11 cellular contexts compared by ENCODE assay signal in genomic region chr7:116577320-116577871, GRCh38. TPM values are rescaled to one million over a fixed set of nuclear protein-coding genes. Genes with fewer than 3 reads are reported as not detected.
DNase-seq lines count a peak whose midpoint lies in the region; ATAC-seq lines count a peak whose summit lies in the region.
"Had no signal": no experiment of that assay in that cellular context is flagged by ENCODE, and none has a peak within 500 bp of the region (broad histone marks: within the 10 kb centered on the region; RNA-seq: fewer than 3 reads in every experiment).

No MANE protein-coding gene starts in this region.

- no peaks in the 10 kb centered on the region for H3K9me3 Mint-ChIP-seq in activated T-cell treated with anti-CD3 and anti-CD28 coated beads, Interleukin-2, amount 50 U/mL, for 72 hours
- H3K9me3 Mint-ChIP-seq in T-helper 2 cell treated with Interferon-gamma antibody and Interleukin-4, amounts not matched to agents 5 μg/mL and 100 μg/mL, for 36 hours: no peaks in the 10 kb centered on the region
- no peaks in the 10 kb centered on the region for H3K9me3 Mint-ChIP-seq in stimulated activated naive CD8-positive, alpha-beta T cell treated with anti-CD3 and anti-CD28 coated beads, Interleukin-15, amount 100 ng/mL, for 72 hours
- H3K9me3 Mint-ChIP-seq: activated CD4-positive, alpha-beta T cell treated with anti-CD3 and anti-CD28 coated beads, Interleukin-2, amount 10 ng/mL, durations not matched to agents 24 days and 14 days had no signal

- peak in 1 of 2 donors; percentile 47 for DNase-seq in activated T-cell treated with anti-CD3 and anti-CD28 coated beads, Interleukin-2, amount 50 U/mL, for 72 hours
- no peak for DNase-seq in activated T-cell treated with anti-CD3 and anti-CD28 coated beads, Interleukin-2, amount 50 U/mL, for 1 hour
- peak; percentile 9 for DNase-seq in T-helper 2 cell treated with Interferon-gamma antibody and Interleukin-4, amounts not matched to agents 5 μg/mL and 100 μg/mL, for 36 hours (ENCODE audit: low spot score)
- DNase-seq in stimulated activated naive CD8-positive, alpha-beta T cell treated with anti-CD3 and anti-CD28 coated beads, Interleukin-15, amount 100 ng/mL, for 72 hours: peak; percentile 37 to 54
- no peak for DNase-seq in activated effector memory CD4-positive, alpha-beta T cell treated with anti-CD3 and anti-CD28 coated beads, Interleukin-2, amount 50 U/mL, for 16 hours
- DNase-seq in NCI-H510A (lab: John Stamatoyannopoulos, UW): no peak
- DNase-seq in NCI-H1417 (lab: John Stamatoyannopoulos, UW): no peak
- DNase-seq: activated CD4-positive, alpha-beta T cell treated with anti-CD3 and anti-CD28 coated beads, Interleukin-2, amount 10 ng/mL, durations not matched to agents 24 days and 14 days; stimulated activated CD4-positive, alpha-beta T cell treated with anti-CD3 and anti-CD28 coated beads, Interleukin-4, amount 100 ng/mL, for 4 hours had no signal

- H3K36me3 Mint-ChIP-seq in activated T-cell treated with anti-CD3 and anti-CD28 coated beads, Interleukin-2, amount 50 U/mL, for 72 hours (ENCODE audit: insufficient read depth in 2 of 2): no peaks in the 10 kb centered on the region
- H3K36me3 Mint-ChIP-seq in T-helper 2 cell treated with Interferon-gamma antibody and Interleukin-4, amounts not matched to agents 5 μg/mL and 100 μg/mL, for 36 hours (ENCODE audit: low read depth): no peaks in the 10 kb centered on the region

- peak overlapping the region in 1 of 2 donors; percentile 25 for H3K4me3 Mint-ChIP-seq in activated T-cell treated with anti-CD3 and anti-CD28 coated beads, Interleukin-2, amount 50 U/mL, for 72 hours
- H3K4me3 Mint-ChIP-seq in T-helper 2 cell treated with Interferon-gamma antibody and Interleukin-4, amounts not matched to agents 5 μg/mL and 100 μg/mL, for 36 hours: no peak overlapping the region
- H3K4me3 Mint-ChIP-seq in stimulated activated naive CD8-positive, alpha-beta T cell treated with anti-CD3 and anti-CD28 coated beads, Interleukin-15, amount 100 ng/mL, for 72 hours: peak overlapping the region; percentile 22 to 31
- H3K4me3 Mint-ChIP-seq: activated CD4-positive, alpha-beta T cell treated with anti-CD3 and anti-CD28 coated beads, Interleukin-2, amount 10 ng/mL, durations not matched to agents 24 days and 14 days; B cell had no signal

- no peak overlapping the region for H3K27ac Mint-ChIP-seq in activated T-cell treated with anti-CD3 and anti-CD28 coated beads, Interleukin-2, amount 50 U/mL, for 72 hours
- H3K27ac Mint-ChIP-seq in T-helper 2 cell treated with Interferon-gamma antibody and Interleukin-4, amounts not matched to agents 5 μg/mL and 100 μg/mL, for 36 hours: no peak overlapping the region
- peak overlapping the region; percentile 34 to 62 for H3K27ac Mint-ChIP-seq in stimulated activated naive CD8-positive, alpha-beta T cell treated with anti-CD3 and anti-CD28 coated beads, Interleukin-15, amount 100 ng/mL, for 72 hours
- H3K27ac Mint-ChIP-seq: activated CD4-positive, alpha-beta T cell treated with anti-CD3 and anti-CD28 coated beads, Interleukin-2, amount 10 ng/mL, durations not matched to agents 24 days and 14 days; B cell had no signal

- H3K27me3 Mint-ChIP-seq in activated T-cell treated with anti-CD3 and anti-CD28 coated beads, Interleukin-2, amount 50 U/mL, for 72 hours (ENCODE audit: low read depth): peaks cover 17% of the 10 kb centered on the region
- peaks cover 8% of the 10 kb centered on the region for H3K27me3 Mint-ChIP-seq in T-helper 2 cell treated with Interferon-gamma antibody and Interleukin-4, amounts not matched to agents 5 μg/mL and 100 μg/mL, for 36 hours (ENCODE audit: low read depth)
- no peaks in the 10 kb centered on the region for H3K27me3 Mint-ChIP-seq in stimulated activated naive CD8-positive, alpha-beta T cell treated with anti-CD3 and anti-CD28 coated beads, Interleukin-15, amount 100 ng/mL, for 72 hours

- peak; percentile 83 to 84 for ATAC-seq in activated T-cell treated with anti-CD3 and anti-CD28 coated beads, Interleukin-2, amount 50 U/mL, for 72 hours (replicated peaks in 1 of 2)
- peak; percentile 94 for ATAC-seq in HG02798 (IDR thresholded peaks at IDR 0.05; ENCODE audit: poor library complexity, unreplicated experiment)
- ATAC-seq in stimulated activated naive CD8-positive, alpha-beta T cell treated with anti-CD3 and anti-CD28 coated beads, Interleukin-15, amount 100 ng/mL, for 72 hours: peak; percentile 88

- H3K4me1 Mint-ChIP-seq in activated T-cell treated with anti-CD3 and anti-CD28 coated beads, Interleukin-2, amount 50 U/mL, for 72 hours (ENCODE audit: low read depth): peaks cover 17% of the 10 kb centered on the region
- peaks cover 8% of the 10 kb centered on the region for H3K4me1 Mint-ChIP-seq in T-helper 2 cell treated with Interferon-gamma antibody and Interleukin-4, amounts not matched to agents 5 μg/mL and 100 μg/mL, for 36 hours (ENCODE audit: low read depth)
- peaks cover 32% of the 10 kb centered on the region for H3K4me1 Mint-ChIP-seq in stimulated activated naive CD8-positive, alpha-beta T cell treated with anti-CD3 and anti-CD28 coated beads, Interleukin-15, amount 100 ng/mL, for 72 hours

RNA-seq across cellular contexts. Expression of gene CAV1, which starts 52.6 kb away (rescaled TPM):
- total RNA-seq in activated T-cell treated with anti-CD3 and anti-CD28 coated beads, Interleukin-2, amount 50 U/mL, for 72 hours: 1 to 10 TPM in 1 of 2 donors, under 1 TPM in 1; 0.25 to 2.7 TPM

Comparison
In these comparisons a context has a peak if more than half of its experiments do, and no peak if none do; other contexts are left out.
1. DNase-seq: peak in T-helper 2 cell treated with Interferon-gamma antibody and Interleukin-4, amounts not matched to agents 5 μg/mL and 100 μg/mL, for 36 hours (single experiment) and stimulated activated naive CD8-positive, alpha-beta T cell treated with anti-CD3 and anti-CD28 coated beads, Interleukin-15, amount 100 ng/mL, for 72 hours (2 of 2); none in activated T-cell treated with anti-CD3 and anti-CD28 coated beads, Interleukin-2, amount 50 U/mL, for 1 hour (single experiment), activated effector memory CD4-positive, alpha-beta T cell treated with anti-CD3 and anti-CD28 coated beads, Interleukin-2, amount 50 U/mL, for 16 hours (single experiment), NCI-H510A (single experiment) and NCI-H1417 (0 of 3).
2. H3K27ac Mint-ChIP-seq: peak in stimulated activated naive CD8-positive, alpha-beta T cell treated with anti-CD3 and anti-CD28 coated beads, Interleukin-15, amount 100 ng/mL, for 72 hours (2 of 2); none in activated T-cell treated with anti-CD3 and anti-CD28 coated beads, Interleukin-2, amount 50 U/mL, for 72 hours (single experiment) and T-helper 2 cell treated with Interferon-gamma antibody and Interleukin-4, amounts not matched to agents 5 μg/mL and 100 μg/mL, for 36 hours (single experiment).
3. Peak in every context shown above with its lines, with median percentiles within 50 percentile points of each other: ATAC-seq.